Comparison of ENCODE assay signal across 8 cellular contexts in genomic region chr11:2139118-2139490, GRCh38. TPM values are rescaled to one million over a fixed set of nuclear protein-coding genes. Genes with fewer than 3 reads are reported as not detected.
A peak's percentile ranks its signal among the peaks of the same experiment; 100 is the strongest.
DNase-seq lines count a peak whose midpoint lies in the region; ATAC-seq and TF ChIP-seq lines count a peak whose summit lies in the region.

A gene with protein sequence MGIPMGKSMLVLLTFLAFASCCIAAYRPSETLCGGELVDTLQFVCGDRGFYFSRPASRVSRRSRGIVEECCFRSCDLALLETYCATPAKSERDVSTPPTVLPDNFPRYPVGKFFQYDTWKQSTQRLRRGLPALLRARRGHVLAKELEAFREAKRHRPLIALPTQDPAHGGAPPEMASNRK (minus strand): TSS chr11:2139389. CDS start chr11:2135523, 3,866 bp downstream.

- no peaks in the 10 kb centered on the region for H3K36me3 Mint-ChIP-seq in activated naive CD8-positive, alpha-beta T cell treated with anti-CD3 and anti-CD28 coated beads for 36 hours

- CTCF ChIA-PET in HEK293T (lab: Yijun Ruan, JAX), result interaction anchor here (0.8 to 1.0 kb wide), 2 partner anchors 12 to 394 kb away, joined by 3 to 4 read pairs; no protein-coding TSS in a partner anchor

- intact Hi-C loops in right cardiac atrium (cut with DNase I), result loop anchor here in 1 of 4 donors (5.0 kb wide), 1 partner anchor 42 kb away; no protein-coding TSS in a partner anchor

- peak within 1 kb of the TSS; percentile 75 for H3K9ac ChIP-seq in skeletal muscle satellite cell (ENCODE audit: low read depth, low read length)

- POLR2A ChIA-PET in HEK293T (lab: Yijun Ruan, JAX), result no interaction called here

- no peak within 1 kb of the TSS for H3K27ac Mint-ChIP-seq in activated naive CD8-positive, alpha-beta T cell treated with anti-CD3 and anti-CD28 coated beads for 36 hours

- WGBS in right cardiac atrium, result 1% methylated on average over 57 of the region's 58 CpGs

- peak within 1 kb of the TSS; percentile 48 for H3K4me3 ChIP-seq in right cardiac atrium (ENCODE audit: low read length)
- H3K4me3 ChIP-seq in skeletal muscle satellite cell (ENCODE audit: low read length), result peak within 1 kb of the TSS; percentile 72

- no peaks in the 10 kb centered on the region for H3K9me3 ChIP-seq in right cardiac atrium (ENCODE audit: control insufficient read depth, low read length)
- no peaks in the 10 kb centered on the region for H3K9me3 ChIP-seq in skeletal muscle satellite cell (replicated peaks; ENCODE audit: low read length)

- H3K4me1 ChIP-seq in right cardiac atrium (ENCODE audit: control insufficient read depth, insufficient read depth, low read length) (no peaks in the 10 kb centered on the region), skeletal muscle satellite cell (ENCODE audit: control insufficient read depth, insufficient read depth, low read length) (peaks cover 38% of the 10 kb centered on the region)

- H3K9me3 Mint-ChIP-seq in activated naive CD8-positive, alpha-beta T cell treated with anti-CD3 and anti-CD28 coated beads for 36 hours, result no peaks in the 10 kb centered on the region

- H3K27ac ChIP-seq in right cardiac atrium (ENCODE audit: low read length), result no peak within 1 kb of the TSS

- peaks cover 74% of the 10 kb centered on the region for H3K27me3 Mint-ChIP-seq in activated naive CD8-positive, alpha-beta T cell treated with anti-CD3 and anti-CD28 coated beads for 36 hours

- ATAC-seq in right cardiac atrium (no peak), GM19467 (IDR thresholded peaks at IDR 0.05; ENCODE audit: unreplicated experiment) (no peak)

- DNase-seq in HEK293T (ENCODE audit: extremely low spot score) (peak; percentile 43), right cardiac atrium (peak in 2 of 3 donors; percentile 64 to 67), foreskin melanocyte (no peak), NCI-H345 (lab: John Stamatoyannopoulos, UW) (no peak), pons (ENCODE audit: low spot score) (no peak)
- DNase-seq in activated naive CD8-positive, alpha-beta T cell treated with anti-CD3 and anti-CD28 coated beads for 36 hours, result no peak

- no peaks in the 10 kb centered on the region for H3K27me3 ChIP-seq in right cardiac atrium (ENCODE audit: control insufficient read depth, insufficient read depth)
- peaks cover 28% of the 10 kb centered on the region for H3K27me3 ChIP-seq in skeletal muscle satellite cell (ENCODE audit: control insufficient read depth, insufficient read depth, low read length)

- peak within 1 kb of the TSS; percentile 83 for H3K4me2 ChIP-seq in skeletal muscle satellite cell (ENCODE audit: low read length)

- H3K4me1 Mint-ChIP-seq in activated naive CD8-positive, alpha-beta T cell treated with anti-CD3 and anti-CD28 coated beads for 36 hours, result peaks cover 26% of the 10 kb centered on the region

- H3K4me3 Mint-ChIP-seq in activated naive CD8-positive, alpha-beta T cell treated with anti-CD3 and anti-CD28 coated beads for 36 hours, result peak within 1 kb of the TSS; percentile 63

- no peaks in the 10 kb centered on the region for H3K36me3 ChIP-seq in skeletal muscle satellite cell (ENCODE audit: insufficient read depth, low read length)

TF ChIP-seq in HEK293T, 16 proteins besides CTCF, POLR2A, EP300 and RAD21:
- TF ChIP-seq ARNT (IDR thresholded peaks at IDR 0.05) (no peak), L3MBTL2 (conservative IDR thresholded peaks at IDR 0.05) (no peak), HDGF (IDR thresholded peaks at IDR 0.05; ENCODE audit: borderline replicate concordance) (no peak), SUZ12 (IDR thresholded peaks at IDR 0.05) (no peak), FOXM1 (IDR thresholded peaks at IDR 0.05; ENCODE audit: borderline replicate concordance) (no peak), FOXK2 (IDR thresholded peaks at IDR 0.05) (no peak), TARDBP (IDR thresholded peaks at IDR 0.05) (no peak), ELF4 (IDR thresholded peaks at IDR 0.05) (no peak), BHLHE40 (IDR thresholded peaks at IDR 0.05; ENCODE audit: borderline replicate concordance) (no peak), CTBP1 (IDR thresholded peaks at IDR 0.05; ENCODE audit: borderline replicate concordance) (no peak), LEF1 (IDR thresholded peaks at IDR 0.05; ENCODE audit: borderline replicate concordance) (no peak), NFRKB (IDR thresholded peaks at IDR 0.05) (no peak)

RNA-seq across cellular contexts. Expression of the gene that starts here (rescaled TPM):
- total RNA-seq in activated naive CD8-positive, alpha-beta T cell treated with anti-CD3 and anti-CD28 coated beads for 36 hours, result under 1 TPM; 0.06 to 0.08 TPM
- total RNA-seq in right cardiac atrium, result 10 to 100 TPM; 34.6 to 94.1 (median 47.0) TPM
- polyA plus RNA-seq in right cardiac atrium, result 66.3 TPM
- total RNA-seq in skeletal muscle satellite cell (2012; rRNA removed), result 0.76 and 8.7 TPM in 2 replicates

Comparison
In these comparisons a context has a peak if more than half of its experiments do, and no peak if none do; other contexts are left out.
1. RNA of the gene that starts here (total RNA-seq): 34.6 to 94.1 TPM in right cardiac atrium; 0.06 to 0.08 TPM in activated naive CD8-positive, alpha-beta T cell treated with anti-CD3 and anti-CD28 coated beads for 36 hours; every median in the first group is over 10 times any median in the second.
2. DNase-seq: peak in HEK293T (single experiment) and right cardiac atrium (2 of 3); none in activated naive CD8-positive, alpha-beta T cell treated with anti-CD3 and anti-CD28 coated beads for 36 hours (single experiment), foreskin melanocyte (single experiment), NCI-H345 (single experiment) and pons (single experiment).